ENCODE assay signal across 21 cellular contexts in genomic region chr5:75552764-75553163, GRCh38. TPM values are rescaled to one million over a fixed set of nuclear protein-coding genes. Genes with fewer than 3 reads are reported as not detected.
DNase-seq lines count a peak whose midpoint lies in the region; ATAC-seq, FAIRE-seq and TF ChIP-seq lines count a peak whose summit lies in the region.
"Had no signal": no experiment of that assay in that cellular context is flagged by ENCODE, and none has a peak within 500 bp of the region (broad histone marks: within the 10 kb centered on the region; RNA-seq: fewer than 3 reads in every experiment).

No MANE protein-coding gene starts in this region.

- H3K36me3 ChIP-seq in mammary epithelial cell (ENCODE audit: insufficient read depth, low read length) (peaks cover 9% of the 10 kb centered on the region), breast epithelium (no peaks in the 10 kb centered on the region), SK-N-MC (ENCODE audit: insufficient read depth, low read length) (peaks cover 45% of the 10 kb centered on the region)

- peaks cover 3% of the 10 kb centered on the region for H3K4me1 ChIP-seq in mammary epithelial cell (ENCODE audit: insufficient read depth, low read length)
- H3K4me1 ChIP-seq in breast epithelium = no peaks in the 10 kb centered on the region

- peak; percentile 40 for FAIRE-seq in G401.6 (lab: Jason Lieb, UNC)
- FAIRE-seq: GM12892, GM19239, H1 had no signal

- no peak overlapping the region for H3K9ac ChIP-seq in mammary epithelial cell (ENCODE audit: insufficient read depth, low read length)
- H3K9ac ChIP-seq in SK-N-MC (ENCODE audit: insufficient read length) = no peak overlapping the region
- H3K9ac ChIP-seq: GM23248 had no signal

- no peak overlapping the region for H3K4me2 ChIP-seq in mammary epithelial cell (ENCODE audit: insufficient read depth, low read depth, low read length)

- H2AFZ ChIP-seq in mammary epithelial cell (ENCODE audit: low read depth, low read length) = no peak overlapping the region
- H2AFZ ChIP-seq: GM23248 had no signal

- TF ChIP-seq POLR2A in breast epithelium (IDR thresholded peaks at IDR 0.05) = no peak

- CTCF ChIA-PET in mammary epithelial cell (lab: Charles Lee; ENCODE audit: low non-redundant PET) = no interaction called here

- TF ChIP-seq CTCF in mammary epithelial cell (conservative IDR thresholded peaks at IDR 0.05 in 1 of 2, IDR thresholded peaks at IDR 0.05 in 1 of 2; ENCODE audit: extremely low read depth in 1 of 2, insufficient read depth in 1 of 2, low read depth in 1 of 2, low read length in 2 of 2) = no peak
- TF ChIP-seq CTCF in breast epithelium (IDR thresholded peaks at IDR 0.05) = no peak

- H3K27ac ChIP-seq in mammary epithelial cell (ENCODE audit: insufficient read depth, low read depth, low read length) (no peak overlapping the region), breast epithelium (no peak overlapping the region), SK-N-MC (peak overlapping the region; percentile 16; the same call in 1 of the 2 replicates)
- H3K27ac ChIP-seq: GM23248 had no signal

- no peaks in the 10 kb centered on the region for H4K20me1 ChIP-seq in mammary epithelial cell (ENCODE audit: insufficient read depth, low read length)

- H3K79me2 ChIP-seq in mammary epithelial cell (ENCODE audit: insufficient read depth, low read length) = peaks cover 10% of the 10 kb centered on the region

- WGBS in mammary epithelial cell (ENCODE audit: low coverage, missing lambda C conversion rate) = 100% methylated on average over 2 of the region's 2 CpGs

- intact Hi-C loops in mammary epithelial cell (cut with micrococcal nuclease) (no loop called here), breast epithelium (cut with DNase I; ENCODE audit: low total_unique reads) (no loop called here), left colon (cut with DNase I, micrococcal nuclease) (no loop called here)

- no peak for DNase-seq in mammary epithelial cell
- no peak for DNase-seq in breast epithelium (ENCODE audit: low spot score in 2 of 2)
- no peak for DNase-seq in SK-N-MC (ENCODE audit: low read depth, low spot score)
- DNase-seq in left colon = no peak
- DNase-seq in middle frontal gyrus (ENCODE audit: extremely low spot score, low spot score) = no peak
- DNase-seq: 8988T; C1 segment of cervical spinal cord; Calu3; CD4-positive, alpha-beta memory T cell; COR-L47; DMS53; DMS79 treated with DMSO at 0.1 percent for 48 hours; GM23248; H7; HCEC 1CT had no signal

- ATAC-seq in left colon = no peak

- TSS peak; percentile 7 for BruUV-seq in mammary epithelial cell (replicated peaks; lab: Mats Ljungman, UMichigan)

- H3K4me3 ChIP-seq in mammary epithelial cell (replicated peaks in 1 of 3; ENCODE audit: insufficient read depth in 1 of 3, low read depth in 2 of 3, low read length in 3 of 3) = no peak overlapping the region
- no peak overlapping the region for H3K4me3 ChIP-seq in breast epithelium
- no peak overlapping the region for H3K4me3 ChIP-seq in SK-N-MC
- H3K4me3 ChIP-seq: GM23248 had no signal

- in situ Hi-C loops in mammary epithelial cell (cut with MboI; ENCODE audit: low sequenced_read_pairs in 2 of 2) = no loop called here

- H3K9me3 ChIP-seq in mammary epithelial cell (replicated peaks; ENCODE audit: insufficient read depth, low read length) (no peaks in the 10 kb centered on the region), breast epithelium (no peaks in the 10 kb centered on the region), SK-N-MC (ENCODE audit: low read depth, low read length) (no peaks in the 10 kb centered on the region)

- no peaks in the 10 kb centered on the region for H3K27me3 ChIP-seq in mammary epithelial cell (ENCODE audit: insufficient read depth, low read length)
- H3K27me3 ChIP-seq in breast epithelium = no peaks in the 10 kb centered on the region

- dilution Hi-C loops in mammary epithelial cell (cut with HindIII; ENCODE audit: low sequenced_read_pairs) = no loop called here

RNA-seq across cellular contexts. Expression of gene POLK, which starts 41.1 kb away (rescaled TPM):
- total RNA-seq in mammary epithelial cell (10 to 100 TPM; 26.4 to 32.8 TPM), breast epithelium (10 to 100 TPM; 44.0 to 58.4 (median 44.9) TPM), left colon (10 to 100 TPM; 13.8 to 16.3 TPM)
- polyA plus RNA-seq in mammary epithelial cell = 7.8 TPM
- polyA minus RNA-seq in mammary epithelial cell = 78.7 TPM

RNA-seq across cellular contexts. Expression of gene CERT1, which starts 41.3 kb away (rescaled TPM):
- 10 to 100 TPM; 25.7 to 27.5 TPM for total RNA-seq in mammary epithelial cell
- 6.9 TPM for polyA plus RNA-seq in mammary epithelial cell
- 27.3 TPM for polyA minus RNA-seq in mammary epithelial cell
- total RNA-seq in breast epithelium = 10 to 100 TPM; 37.7 to 84.0 (median 42.1) TPM
- 10 to 100 TPM; 35.9 to 41.2 TPM for total RNA-seq in left colon

RNA-seq across cellular contexts. Expression of gene ANKDD1B, which starts 58.5 kb away (rescaled TPM):
- 1 to 10 TPM in 1 of 2 donors, under 1 TPM in 1; 0.52 to 1.5 TPM for total RNA-seq in mammary epithelial cell
- polyA plus RNA-seq in mammary epithelial cell = 0.06 TPM
- polyA minus RNA-seq in mammary epithelial cell = not detected
- total RNA-seq in breast epithelium = 1 to 10 TPM in 2 of 3 donors, under 1 TPM in 1; 0.66 to 1.4 (median 1.0) TPM
- 1 to 10 TPM; 7.1 to 8.6 TPM for total RNA-seq in left colon
- total RNA-seq: A673, G401, GM23248 had no signal
- polyA plus RNA-seq: CD4-positive, alpha-beta memory T cell had no signal
